Comparison of ENCODE assay signal across 11 cellular contexts in genomic region chr1:20343149-20343936, GRCh38. TPM values are rescaled to one million over a fixed set of nuclear protein-coding genes. Genes with fewer than 3 reads are reported as not detected.
DNase-seq lines count a peak whose midpoint lies in the region; ATAC-seq and TF ChIP-seq lines count a peak whose summit lies in the region.
"Had no signal": no experiment of that assay in that cellular context is flagged by ENCODE, and none has a peak within 500 bp of the region (broad histone marks: within the 10 kb centered on the region; RNA-seq: fewer than 3 reads in every experiment).

No MANE protein-coding gene starts in this region.

- H3K4me1 ChIP-seq in tibial artery = peaks cover 0 to 11% (median 5%) of the 10 kb centered on the region in 4 donors

- H3K27me3 ChIP-seq in tibial artery = peaks cover 0 to 62% of the 10 kb centered on the region in 2 donors

- CTCF ChIA-PET in activated naive CD4-positive, alpha-beta T cell treated with anti-CD3 and anti-CD28 coated beads for 36 hours (lab: Charles Lee) = no interaction called here

- H3K4me3 Mint-ChIP-seq in T-helper 2 cell treated with Interferon-gamma antibody and Interleukin-4, amounts not matched to agents 5 μg/mL and 100 μg/mL, for 36 hours = no peak overlapping the region
- H3K4me3 Mint-ChIP-seq in activated naive CD4-positive, alpha-beta T cell treated with anti-CD3 and anti-CD28 coated beads for 36 hours = peak overlapping the region; percentile 6

- no peak for TF ChIP-seq CTCF in tibial artery (IDR thresholded peaks at IDR 0.05)

- no peaks in the 10 kb centered on the region for H3K4me1 Mint-ChIP-seq in T-helper 2 cell treated with Interferon-gamma antibody and Interleukin-4, amounts not matched to agents 5 μg/mL and 100 μg/mL, for 36 hours (ENCODE audit: low read depth)
- H3K4me1 Mint-ChIP-seq in activated naive CD4-positive, alpha-beta T cell treated with anti-CD3 and anti-CD28 coated beads for 36 hours (ENCODE audit: low read depth) = peaks cover 7% of the 10 kb centered on the region

- no peaks in the 10 kb centered on the region for H3K9me3 ChIP-seq in tibial artery

- peaks cover 7% of the 10 kb centered on the region for H3K9me3 Mint-ChIP-seq in T-helper 2 cell treated with Interferon-gamma antibody and Interleukin-4, amounts not matched to agents 5 μg/mL and 100 μg/mL, for 36 hours
- H3K9me3 Mint-ChIP-seq in activated naive CD4-positive, alpha-beta T cell treated with anti-CD3 and anti-CD28 coated beads for 36 hours = peaks cover 5% of the 10 kb centered on the region

- intact Hi-C loops in activated naive CD4-positive, alpha-beta T cell treated with anti-CD3 and anti-CD28 coated beads for 36 hours (cut with micrococcal nuclease) = no loop called here
- intact Hi-C loops in tibial artery (cut with DNase I; ENCODE audit: low total_unique reads) = no loop called here

- no peaks in the 10 kb centered on the region for H3K36me3 Mint-ChIP-seq in T-helper 2 cell treated with Interferon-gamma antibody and Interleukin-4, amounts not matched to agents 5 μg/mL and 100 μg/mL, for 36 hours (ENCODE audit: low read depth)
- H3K36me3 Mint-ChIP-seq in activated naive CD4-positive, alpha-beta T cell treated with anti-CD3 and anti-CD28 coated beads for 36 hours (ENCODE audit: low read depth) = no peaks in the 10 kb centered on the region

- H3K27ac Mint-ChIP-seq in T-helper 2 cell treated with Interferon-gamma antibody and Interleukin-4, amounts not matched to agents 5 μg/mL and 100 μg/mL, for 36 hours = no peak overlapping the region
- no peak overlapping the region for H3K27ac Mint-ChIP-seq in activated naive CD4-positive, alpha-beta T cell treated with anti-CD3 and anti-CD28 coated beads for 36 hours

- ATAC-seq in HG02623 (IDR thresholded peaks at IDR 0.05; ENCODE audit: unreplicated experiment) (no peak), GM21619 (IDR thresholded peaks at IDR 0.05; ENCODE audit: unreplicated experiment) (no peak)

- peaks cover 37% of the 10 kb centered on the region for H3K27me3 Mint-ChIP-seq in T-helper 2 cell treated with Interferon-gamma antibody and Interleukin-4, amounts not matched to agents 5 μg/mL and 100 μg/mL, for 36 hours (ENCODE audit: low read depth)
- peaks cover 14% of the 10 kb centered on the region for H3K27me3 Mint-ChIP-seq in activated naive CD4-positive, alpha-beta T cell treated with anti-CD3 and anti-CD28 coated beads for 36 hours (ENCODE audit: low read depth)

- DNase-seq in T-helper 2 cell = peak in 3 of 5 experiments; percentile 6 to 23 (median 9)
- no peak for DNase-seq in T-helper 2 cell treated with Interferon-gamma antibody and Interleukin-4, amounts not matched to agents 5 μg/mL and 100 μg/mL, for 36 hours (ENCODE audit: low spot score)
- DNase-seq in activated naive CD4-positive, alpha-beta T cell treated with anti-CD3 and anti-CD28 coated beads for 36 hours = peak; percentile 46
- DNase-seq in iPS-NIHi7 (ENCODE audit: extremely low spot score) = peak; percentile 96
- DNase-seq in stimulated activated naive CD4-positive, alpha-beta T cell treated with Interleukin-2 at 50 U/mL for 16 hours (lab: John Stamatoyannopoulos, UW) = peak; percentile 10
- no peak for DNase-seq in tibial artery
- DNase-seq: ACHN had no signal

- no peak overlapping the region for H3K27ac ChIP-seq in tibial artery
- H3K27ac ChIP-seq: skin epidermis had no signal

- H3K4me3 ChIP-seq in tibial artery = peak overlapping the region in 1 of 2 donors; percentile 25
- H3K4me3 ChIP-seq: skin epidermis had no signal

- H3K36me3 ChIP-seq in tibial artery = no peaks in the 10 kb centered on the region

RNA-seq across cellular contexts. Expression of gene VWA5B1, which starts 52.7 kb away (rescaled TPM):
- total RNA-seq in activated naive CD4-positive, alpha-beta T cell treated with anti-CD3 and anti-CD28 coated beads for 36 hours = not detected
- total RNA-seq: fibroblast of lung had no signal

Comparison
In these comparisons a context has a peak if more than half of its experiments do, and no peak if none do; other contexts are left out.
1. DNase-seq: peak in T-helper 2 cell (3 of 5), activated naive CD4-positive, alpha-beta T cell treated with anti-CD3 and anti-CD28 coated beads for 36 hours (single experiment), iPS-NIHi7 (single experiment) and stimulated activated naive CD4-positive, alpha-beta T cell treated with Interleukin-2 at 50 U/mL for 16 hours (single experiment); none in T-helper 2 cell treated with Interferon-gamma antibody and Interleukin-4, amounts not matched to agents 5 μg/mL and 100 μg/mL, for 36 hours (single experiment) and tibial artery (0 of 2).